Comparison of ENCODE assay signal across 15 cellular contexts in the genomic region with DNA sequence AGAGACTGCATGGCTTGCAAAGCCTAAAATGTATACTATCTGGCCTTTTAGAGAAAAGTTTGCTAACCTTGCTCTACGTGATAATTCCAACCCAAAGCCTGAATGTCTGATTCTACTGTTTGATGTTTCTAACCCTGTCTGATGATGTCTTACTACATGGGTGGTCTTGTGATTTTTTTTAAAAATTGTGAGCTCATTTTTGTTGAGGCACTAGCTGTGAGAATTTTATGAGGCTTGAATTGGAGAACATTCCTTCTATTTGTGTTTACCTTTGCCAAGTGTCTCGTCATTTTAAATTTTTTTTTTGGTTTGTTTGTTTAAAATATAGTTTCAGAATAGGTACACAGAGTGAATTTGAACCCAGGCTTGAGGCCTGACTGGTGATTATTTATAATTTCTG. TPM values are rescaled to one million over a fixed set of nuclear protein-coding genes. Genes with fewer than 3 reads are reported as not detected.
A peak's percentile ranks its signal among the peaks of the same experiment; 100 is the strongest.
DNase-seq lines count a peak whose midpoint lies in the region; ATAC-seq and TF ChIP-seq lines count a peak whose summit lies in the region.
"Had no signal": no experiment of that assay in that cellular context is flagged by ENCODE, and none has a peak within 500 bp of the region (broad histone marks: within the 10 kb centered on the region; RNA-seq: fewer than 3 reads in every experiment).

No MANE protein-coding gene starts in this region.

- no peak overlapping the region for H2BK120ac ChIP-seq in H9 (ENCODE audit: low read depth, low read length, poor library complexity, severe bottlenecking)

- H2BK12ac ChIP-seq in H9 (ENCODE audit: insufficient read length, low read depth, low read length): no peak overlapping the region

- no peak overlapping the region for H2BK15ac ChIP-seq in H9 (ENCODE audit: low read depth, low read length)

- H3K27ac ChIP-seq in H9 (ENCODE audit: insufficient read length, low read depth, low read length) (no peak overlapping the region), Karpas-422 (ENCODE audit: low read length) (no peak overlapping the region), neural progenitor cell (no peak overlapping the region)

- H3K9me3 ChIP-seq in H9 (ENCODE audit: control insufficient read depth, low read depth, low read length) (no peaks in the 10 kb centered on the region), Karpas-422 (ENCODE audit: low read length) (no peaks in the 10 kb centered on the region), neural progenitor cell (ENCODE audit: low read depth) (no peaks in the 10 kb centered on the region)

- no peaks in the 10 kb centered on the region for H3K27me3 Mint-ChIP-seq in H9 (ENCODE audit: low read depth)
- H3K27me3 Mint-ChIP-seq in WTC11 (ENCODE audit: low read depth): no peaks in the 10 kb centered on the region
- peaks cover 7% of the 10 kb centered on the region for H3K27me3 Mint-ChIP-seq in neural progenitor cell (ENCODE audit: insufficient read depth, low read depth)

- H3K36me3 ChIP-seq in Karpas-422 (ENCODE audit: insufficient read depth, low read length) (no peaks in the 10 kb centered on the region), neural progenitor cell (no peaks in the 10 kb centered on the region)

- no peak overlapping the region for H3K14ac ChIP-seq in H9 (ENCODE audit: insufficient read depth, low read length)

- H2AFZ ChIP-seq in H9 (ENCODE audit: low read length) (no peak overlapping the region), Karpas-422 (ENCODE audit: low read length) (peak overlapping the region; percentile 51), neural progenitor cell (replicated peaks) (peak overlapping the region; percentile 93)

- DNase-seq in H9 (no peak), Karpas-422 (no peak), WTC11 (ENCODE audit: low spot score) (no peak), neural progenitor cell (ENCODE audit: low spot score) (no peak), CD1c-positive myeloid dendritic cell (ENCODE audit: extremely low spot score) (no peak), NCI-H2171 treated with DMSO at 0.1 percent for 48 hours (lab: John Stamatoyannopoulos, UW) (no peak), putamen (ENCODE audit: low spot score) (no peak)
- DNase-seq: C1 segment of cervical spinal cord; CD4-positive, alpha-beta memory T cell; DMS153; DMS79 treated with DMSO at 0.1 percent for 48 hours; EL; KBM-7 had no signal

- H3K4me3 ChIP-seq in Karpas-422 (ENCODE audit: low read length): no peak overlapping the region; the same call in 1 of the 2 replicates
- H3K4me3 ChIP-seq in neural progenitor cell: no peak overlapping the region

- H4K5ac ChIP-seq in H9 (ENCODE audit: insufficient read length, low read depth, low read length): no peak overlapping the region

- H3K23ac ChIP-seq in H9 (ENCODE audit: insufficient read length, low read depth, low read length): no peak overlapping the region

- ATAC-seq in WTC11 (no peak), GM21619 (IDR thresholded peaks at IDR 0.05; ENCODE audit: unreplicated experiment) (no peak)

- H3K36me3 Mint-ChIP-seq in H9 (ENCODE audit: insufficient read depth in 1 of 3, low read depth in 3 of 3) (peaks cover 0 to 7% (median 0%) of the 10 kb centered on the region in 3 experiments; a peak in 3 of 7 replicates), WTC11 (peaks cover 4% of the 10 kb centered on the region; the same call in 1 of the 2 replicates), neural progenitor cell (peaks cover 1% of the 10 kb centered on the region)
- H3K36me3 Mint-ChIP-seq: CD4-positive, alpha-beta memory T cell had no signal

- H3K4me1 Mint-ChIP-seq in H9: peaks cover 43 to 47% of the 10 kb centered on the region in 2 experiments
- peaks cover 65% of the 10 kb centered on the region for H3K4me1 Mint-ChIP-seq in WTC11
- peaks cover 18% of the 10 kb centered on the region for H3K4me1 Mint-ChIP-seq in neural progenitor cell
- H3K4me1 Mint-ChIP-seq: B cell; CD4-positive, alpha-beta memory T cell had no signal

- WGBS in H9 (ENCODE audit: extremely low coverage, insufficient read length, low lambda C conversion rate): no CpG with 5 or more reads among the region's 2 CpGs

- H3K4me1 ChIP-seq in H9 (ENCODE audit: insufficient read depth, low read length) (peaks cover 11% of the 10 kb centered on the region; the same call in 1 of the 2 replicates), Karpas-422 (ENCODE audit: low read length) (peaks cover 22% of the 10 kb centered on the region), neural progenitor cell (peaks cover 6% of the 10 kb centered on the region)

- no peaks in the 10 kb centered on the region for H3K79me2 ChIP-seq in H9 (ENCODE audit: insufficient read depth, low read length)
- H3K79me2 ChIP-seq in Karpas-422 (ENCODE audit: low read length): no peaks in the 10 kb centered on the region
- no peaks in the 10 kb centered on the region for H3K79me2 ChIP-seq in neural progenitor cell (ENCODE audit: low read depth)

- H4K91ac ChIP-seq in H9 (ENCODE audit: insufficient read length, low read depth, low read length): no peak overlapping the region

- H3F3A ChIP-seq in neural progenitor cell (ENCODE audit: low read depth): peaks cover 6% of the 10 kb centered on the region

- no peak overlapping the region for H3K18ac ChIP-seq in H9 (ENCODE audit: insufficient read length, low read depth, low read length)

- no peak overlapping the region for H2BK20ac ChIP-seq in H9 (ENCODE audit: low read depth, low read length, poor library complexity, severe bottlenecking)

- POLR2A ChIA-PET in WTC11 (lab: Charles Lee): no interaction called here

- H3K27me3 ChIP-seq in H9 (ENCODE audit: insufficient read depth, low read length) (no peaks in the 10 kb centered on the region), Karpas-422 (ENCODE audit: low read length) (no peaks in the 10 kb centered on the region), neural progenitor cell (no peaks in the 10 kb centered on the region)

- H3K4me3 Mint-ChIP-seq in H9 (0 out of 5 replicates have a peak overlapping the region, but pooled peaks of 1 of the 2 experiments have one; percentile 64), WTC11 (peak overlapping the region; percentile 39), neural progenitor cell (no peak overlapping the region)
- H3K4me3 Mint-ChIP-seq: B cell; CD4-positive, alpha-beta memory T cell had no signal

- CTCF ChIA-PET in WTC11 (lab: Charles Lee): no interaction called here

- no peak overlapping the region for H3T11ph ChIP-seq in H9 (ENCODE audit: low read length)

- no peak overlapping the region for H3K4ac ChIP-seq in H9 (ENCODE audit: low read depth, low read length)

- TF ChIP-seq CTCF in H9 (conservative IDR thresholded peaks at IDR 0.05) (no peak), WTC11 (IDR thresholded peaks at IDR 0.05) (no peak), neural progenitor cell (IDR thresholded peaks at IDR 0.05) (no peak)

- H3K4me2 ChIP-seq in H9 (ENCODE audit: insufficient read depth, insufficient read length, low read length) (peak overlapping the region; percentile 37), Karpas-422 (ENCODE audit: low read depth, low read length, poor library complexity, severe bottlenecking) (peak overlapping the region; percentile 57), neural progenitor cell (no peak overlapping the region)

- H3K23me2 ChIP-seq in H9 (ENCODE audit: insufficient read length, low read depth, low read length, poor library complexity, severe bottlenecking): no peaks in the 10 kb centered on the region

- no peaks in the 10 kb centered on the region for H4K20me1 ChIP-seq in H9 (ENCODE audit: control insufficient read depth, insufficient read depth, insufficient read length)
- no peaks in the 10 kb centered on the region for H4K20me1 ChIP-seq in Karpas-422 (ENCODE audit: insufficient read depth, low read depth, low read length)
- H4K20me1 ChIP-seq in neural progenitor cell (ENCODE audit: low read depth): no peaks in the 10 kb centered on the region

- H3K9me2 ChIP-seq in Karpas-422 (replicated peaks; ENCODE audit: insufficient read depth, low read length): no peaks in the 10 kb centered on the region

- no peak overlapping the region for H3K56ac ChIP-seq in H9 (ENCODE audit: insufficient read length, low read depth, low read length)

- peak overlapping the region; percentile 70 to 96 (median 92); a peak in 6 of 7 replicates for H3K27ac Mint-ChIP-seq in H9
- peak overlapping the region; percentile 89 for H3K27ac Mint-ChIP-seq in WTC11
- H3K27ac Mint-ChIP-seq in neural progenitor cell: no peak overlapping the region
- H3K27ac Mint-ChIP-seq: B cell; CD4-positive, alpha-beta memory T cell had no signal

- H4K8ac ChIP-seq in H9 (replicated peaks; ENCODE audit: insufficient read length, low read depth, low read length): no peak overlapping the region

- H3K79me1 ChIP-seq in H9 (ENCODE audit: insufficient read depth, low read depth, low read length, poor library complexity, severe bottlenecking): no peaks in the 10 kb centered on the region

- no peak overlapping the region for H2BK5ac ChIP-seq in H9 (ENCODE audit: insufficient read length, low read length)

- H2AK5ac ChIP-seq in H9 (ENCODE audit: insufficient read length, low read length): no peak overlapping the region

- H3K9ac ChIP-seq in H9 (ENCODE audit: extremely low read depth, insufficient read length, low read length) (no peak overlapping the region), Karpas-422 (ENCODE audit: low read length) (0 out of 2 replicates have a peak overlapping the region, but pooled peaks have one; percentile 16), neural progenitor cell (no peak overlapping the region)

- H3K9me3 Mint-ChIP-seq in H9: no peaks in the 10 kb centered on the region
- peaks cover 19% of the 10 kb centered on the region for H3K9me3 Mint-ChIP-seq in WTC11
- peaks cover 8% of the 10 kb centered on the region for H3K9me3 Mint-ChIP-seq in neural progenitor cell

TF ChIP-seq in WTC11, 78 proteins besides CTCF, POLR2A, EP300 and RAD21:
- TF ChIP-seq OVOL2 (CRISPR knock-in tag; IDR thresholded peaks at IDR 0.05; ENCODE audit: borderline replicate concordance): no peak

RNA-seq across cellular contexts. Expression of a gene that starts 15.2 kb away (rescaled TPM):
- total RNA-seq in H9 (2021): 27.3 and 28.5 TPM in 2 replicates
- 9.2 and 11.8 TPM in 2 replicates for total RNA-seq in Karpas-422 (2014; rRNA removed; shearing (Covaris generic); ENCODE audit: low replicate concordance)
- 33.4 to 33.8 TPM (median 33.6 TPM) in 3 replicates for total RNA-seq in WTC11 (2021)
- 50.5 and 61.9 TPM in 2 replicates for total RNA-seq in neural progenitor cell (ENCODE audit: low replicate concordance)
